ENCODE assay signal across 12 cellular contexts in the genomic region with DNA sequence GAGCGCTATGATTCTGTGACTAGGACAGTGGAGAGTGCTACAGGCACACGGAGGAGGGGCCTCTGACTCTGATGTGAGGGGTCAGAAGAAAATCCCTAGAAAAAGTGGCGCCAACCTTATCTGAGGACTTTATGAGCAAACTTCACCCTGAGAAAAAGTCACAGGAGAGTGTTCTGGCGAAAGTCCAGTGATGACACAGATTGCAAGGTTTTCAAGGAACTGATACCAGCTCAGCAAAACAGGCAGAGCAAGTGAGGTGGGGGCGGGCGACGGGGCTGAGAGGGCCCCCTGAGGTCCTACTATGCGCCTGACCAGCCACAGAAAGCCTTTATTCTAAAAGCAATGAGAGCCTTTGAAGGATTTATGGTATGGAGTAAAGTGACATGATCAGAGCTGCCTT.
DNase-seq lines count a peak whose midpoint lies in the region; TF ChIP-seq lines count a peak whose summit lies in the region.
"Had no signal": no experiment of that assay in that cellular context is flagged by ENCODE, and none has a peak within 500 bp of the region (broad histone marks: within the 10 kb centered on the region; RNA-seq: fewer than 3 reads in every experiment).

No MANE protein-coding gene starts in this region.

- H3K36me3 Mint-ChIP-seq in endodermal cell (ENCODE audit: low read depth): peaks cover 7% of the 10 kb centered on the region

- H3K4me3 ChIP-seq in brain microvascular endothelial cell (ENCODE audit: low read depth, low read length): no peak overlapping the region
- no peak overlapping the region for H3K4me3 ChIP-seq in mesenchymal stem cell (ENCODE audit: insufficient read depth in 1 of 2, low read depth in 1 of 2, low read length in 2 of 2)
- H3K4me3 ChIP-seq in endodermal cell (ENCODE audit: low read length): no peak overlapping the region
- H3K4me3 ChIP-seq: BLaER1 treated with 17β-estradiol and CSF1 and Interleukin-3, amounts not matched to agents 10 nM and 100 nM; heart left ventricle had no signal

- no peak overlapping the region for H2BK12ac ChIP-seq in mesenchymal stem cell (ENCODE audit: low read length in 2 of 2)

- H3K9me3 ChIP-seq in mesenchymal stem cell (ENCODE audit: control insufficient read depth, low read length) (no peaks in the 10 kb centered on the region), endodermal cell (ENCODE audit: control insufficient read depth, low read length) (no peaks in the 10 kb centered on the region)
- H3K9me3 ChIP-seq: BLaER1 treated with 17β-estradiol and CSF1 and Interleukin-3, amounts not matched to agents 10 nM and 100 nM; heart left ventricle had no signal

- H3K18ac ChIP-seq in mesenchymal stem cell (ENCODE audit: low read depth in 1 of 2, low read length in 2 of 2): no peak overlapping the region

- H3K4ac ChIP-seq in mesenchymal stem cell (ENCODE audit: low read depth in 1 of 2, low read length in 2 of 2): no peak overlapping the region

- H3K4me2 ChIP-seq in mesenchymal stem cell (ENCODE audit: low read length, poor library complexity, severe bottlenecking): no peak overlapping the region

- H4K8ac ChIP-seq in mesenchymal stem cell (ENCODE audit: low read length): no peak overlapping the region

- no peak overlapping the region for H3K27ac Mint-ChIP-seq in endodermal cell

- no peaks in the 10 kb centered on the region for H3K27me3 Mint-ChIP-seq in endodermal cell (ENCODE audit: insufficient read depth)

- no peak for TF ChIP-seq CTCF in brain microvascular endothelial cell (IDR thresholded peaks at IDR 0.05; ENCODE audit: low read depth, low read length, missing control alignments)
- no peak for TF ChIP-seq CTCF in endodermal cell (conservative IDR thresholded peaks at IDR 0.05)

- H3K36me3 ChIP-seq in brain microvascular endothelial cell (replicated peaks) (no peaks in the 10 kb centered on the region), mesenchymal stem cell (ENCODE audit: control insufficient read depth in 1 of 2, insufficient read depth in 2 of 2, low read depth in 1 of 2, low read length in 2 of 2) (peaks cover 0 to 15% of the 10 kb centered on the region in 2 experiments), endodermal cell (ENCODE audit: control insufficient read depth, insufficient read depth, low read length) (no peaks in the 10 kb centered on the region)
- H3K36me3 ChIP-seq: heart left ventricle had no signal

- no peak overlapping the region for H2AK5ac ChIP-seq in mesenchymal stem cell (ENCODE audit: low read length, severe bottlenecking)

- H2BK5ac ChIP-seq in mesenchymal stem cell (ENCODE audit: low read depth, low read length, poor library complexity, severe bottlenecking): no peak overlapping the region

- no peaks in the 10 kb centered on the region for H3K9me3 Mint-ChIP-seq in endodermal cell

- no peak overlapping the region for H2BK120ac ChIP-seq in mesenchymal stem cell (ENCODE audit: low read depth, low read length)

- H3K4me3 Mint-ChIP-seq in endodermal cell: no peak overlapping the region

- no peak overlapping the region for H2BK15ac ChIP-seq in mesenchymal stem cell (ENCODE audit: low read depth, poor library complexity, severe bottlenecking)

- H4K91ac ChIP-seq in mesenchymal stem cell (ENCODE audit: low read length): no peak overlapping the region

- no peak overlapping the region for H2AFZ ChIP-seq in mesenchymal stem cell (ENCODE audit: low read depth, low read length)

- H3K9ac ChIP-seq in mesenchymal stem cell (ENCODE audit: low read length) (no peak overlapping the region), endodermal cell (ENCODE audit: extremely low read depth, low read length, poor library complexity, severe bottlenecking) (no peak overlapping the region)
- H3K9ac ChIP-seq: BLaER1 treated with 17β-estradiol and CSF1 and Interleukin-3, amounts not matched to agents 10 nM and 100 nM had no signal

- DNase-seq in CD1c-positive myeloid dendritic cell (ENCODE audit: extremely low spot score) (peak; percentile 58), HuH-7 (ENCODE audit: low spot score) (peak; percentile 44), brain microvascular endothelial cell (peak; percentile 73), mesenchymal stem cell (peak; percentile 28), NCI-H1436 (lab: John Stamatoyannopoulos, UW) (no peak), endodermal cell (no peak), D341Med (ENCODE audit: low spot score) (no peak), NCI-H82 treated with DMSO at 0.1 percent for 48 hours (lab: John Stamatoyannopoulos, UW; ENCODE audit: unreplicated experiment) (no peak)
- DNase-seq: activated CD4-positive, alpha-beta T cell treated with anti-CD3 and anti-CD28 coated beads, Interleukin-2, amount 50 U/mL, for 4 hours; heart left ventricle; NCI-H1417 treated with DMSO at 0.1 percent for 48 hours had no signal

- H3K14ac ChIP-seq in mesenchymal stem cell (ENCODE audit: low read length in 2 of 2): no peak overlapping the region

- H3K27me3 ChIP-seq in brain microvascular endothelial cell (replicated peaks) (no peaks in the 10 kb centered on the region), mesenchymal stem cell (ENCODE audit: control insufficient read depth in 1 of 2, insufficient read depth in 1 of 2, low read length in 2 of 2) (peaks cover 0 to 21% of the 10 kb centered on the region in 2 experiments), endodermal cell (ENCODE audit: control insufficient read depth, insufficient read depth, low read length, poor library complexity, severe bottlenecking) (no peaks in the 10 kb centered on the region)
- H3K27me3 ChIP-seq: BLaER1 treated with 17β-estradiol and CSF1 and Interleukin-3, amounts not matched to agents 10 nM and 100 nM; heart left ventricle had no signal

- no peaks in the 10 kb centered on the region for H3K79me1 ChIP-seq in mesenchymal stem cell (replicated peaks; ENCODE audit: low read length, poor library complexity, severe bottlenecking)

- H3K23ac ChIP-seq in mesenchymal stem cell (ENCODE audit: low read length in 2 of 2): no peak overlapping the region

- H3K4me1 ChIP-seq in mesenchymal stem cell (ENCODE audit: control insufficient read depth, insufficient read depth, low read depth, low read length) (no peaks in the 10 kb centered on the region), endodermal cell (ENCODE audit: control insufficient read depth, insufficient read depth, low read length) (no peaks in the 10 kb centered on the region)

- H3K4me1 Mint-ChIP-seq in endodermal cell: peaks cover 14% of the 10 kb centered on the region

- H3K27ac ChIP-seq in brain microvascular endothelial cell (no peak overlapping the region), mesenchymal stem cell (ENCODE audit: low read length, poor library complexity, severe bottlenecking) (no peak overlapping the region), endodermal cell (ENCODE audit: low read depth, low read length) (no peak overlapping the region)
- H3K27ac ChIP-seq: BLaER1 treated with 17β-estradiol and CSF1 and Interleukin-3, amounts not matched to agents 10 nM and 100 nM; heart left ventricle had no signal

- in situ Hi-C loops in brain microvascular endothelial cell (cut with HindIII; ENCODE audit: low pct_ligation_motif_present, low sequenced_read_pairs): no loop called here

- 71% methylated on average over 8 of the region's 8 CpGs for WGBS in mesenchymal stem cell
- WGBS in endodermal cell (ENCODE audit: insufficient coverage in 1 of 2, insufficient read length in 1 of 2), 2 experiments: 86 to 92% methylated on average over 4 to 8 of the region's 8 CpGs

Comparison
In these comparisons a context has a peak if more than half of its experiments do, and no peak if none do; other contexts are left out.
1. DNase-seq: peak in CD1c-positive myeloid dendritic cell (single experiment), HuH-7 (single experiment), brain microvascular endothelial cell (single experiment) and mesenchymal stem cell (single experiment); none in NCI-H1436 (single experiment), endodermal cell (single experiment), D341Med (single experiment) and NCI-H82 treated with DMSO at 0.1 percent for 48 hours (single experiment).